In the genomic region with DNA sequence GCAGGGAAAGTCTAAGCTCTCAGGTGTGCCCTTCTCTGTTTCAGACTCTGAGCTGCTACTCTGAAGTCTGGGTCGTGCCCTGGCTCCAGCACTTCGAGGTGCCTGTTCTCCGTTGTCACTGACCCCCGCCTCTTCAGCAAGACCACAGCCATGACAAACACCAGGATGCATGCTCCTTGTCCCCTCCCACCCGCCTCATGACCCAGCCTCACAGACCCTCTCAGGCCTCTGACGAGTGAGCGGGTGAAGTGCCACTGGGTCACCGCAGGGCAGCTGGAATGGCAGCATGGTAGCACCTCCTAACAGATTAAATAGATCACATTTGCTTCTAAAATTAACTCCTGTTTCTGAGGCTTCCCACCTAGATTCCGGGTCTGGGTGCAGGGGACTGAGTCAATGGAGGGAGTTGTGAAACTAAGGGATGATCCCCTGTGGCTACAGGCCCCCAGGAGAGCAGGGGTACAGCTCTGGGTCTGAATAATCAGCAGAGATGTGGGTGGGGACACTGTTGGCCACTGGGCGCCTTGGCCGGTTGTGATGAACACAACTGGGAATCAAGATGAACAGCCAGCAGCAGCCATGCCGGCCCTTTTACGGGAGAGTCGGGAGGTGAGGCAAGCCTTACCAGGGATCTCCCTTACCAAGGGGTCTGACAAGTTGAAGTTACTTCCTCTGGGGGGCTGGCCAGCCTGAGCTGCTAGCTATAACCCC, we compare ENCODE assay signal across 22 cellular contexts. TPM values are rescaled to one million over a fixed set of nuclear protein-coding genes. Genes with fewer than 3 reads are reported as not detected.
DNase-seq lines count a peak whose midpoint lies in the region; ATAC-seq lines count a peak whose summit lies in the region.
"Had no signal": no experiment of that assay in that cellular context is flagged by ENCODE, and none has a peak within 500 bp of the region (broad histone marks: within the 10 kb centered on the region; RNA-seq: fewer than 3 reads in every experiment).

No MANE protein-coding gene starts in this region.

- no peaks in the 10 kb centered on the region for H3K27me3 Mint-ChIP-seq in activated T-cell treated with anti-CD3 and anti-CD28 coated beads, Interleukin-2, amount 50 U/mL, for 72 hours (ENCODE audit: low read depth)
- no peaks in the 10 kb centered on the region for H3K27me3 Mint-ChIP-seq in T-helper 17 cell
- H3K27me3 Mint-ChIP-seq: activated naive CD8-positive, alpha-beta T cell; progenitor cell of endocrine pancreas had no signal

- peaks cover 2 to 26% of the 10 kb centered on the region in 2 donors for H3K36me3 Mint-ChIP-seq in activated T-cell treated with anti-CD3 and anti-CD28 coated beads, Interleukin-2, amount 50 U/mL, for 72 hours (ENCODE audit: insufficient read depth in 2 of 2)
- H3K36me3 Mint-ChIP-seq in T-helper 17 cell (ENCODE audit: low read depth): peaks cover 3% of the 10 kb centered on the region
- peaks cover 100% of the 10 kb centered on the region for H3K36me3 Mint-ChIP-seq in stimulated activated effector memory CD8-positive, alpha-beta T cell treated with anti-CD3 and anti-CD28 coated beads, Interleukin-12 subunit alpha, Interleukin-12 subunit beta, amount 100 ng/mL, for 72 hours

- no peaks in the 10 kb centered on the region for H3K9me3 ChIP-seq in T-helper 17 cell (ENCODE audit: control insufficient read depth, low read length, poor library complexity, severe bottlenecking)
- H3K9me3 ChIP-seq: SJSA1 had no signal

- no peak for DNase-seq in activated T-cell treated with anti-CD3 and anti-CD28 coated beads, Interleukin-2, amount 50 U/mL, for 72 hours
- no peak for DNase-seq in activated T-cell treated with anti-CD3 and anti-CD28 coated beads, Interleukin-2, amount 50 U/mL, for 1 hour
- DNase-seq in T-helper 17 cell: no peak
- DNase-seq in left lobe of liver (ENCODE audit: low spot score): peak; percentile 41
- no peak for DNase-seq in stimulated activated effector memory CD8-positive, alpha-beta T cell treated with anti-CD3 and anti-CD28 coated beads, Interleukin-12 subunit alpha, Interleukin-12 subunit beta, amount 100 ng/mL, for 72 hours (ENCODE audit: low spot score in 2 of 2)
- DNase-seq in KG1 (lab: John Stamatoyannopoulos, UW): no peak
- DNase-seq in cerebellar cortex (ENCODE audit: low spot score): no peak
- no peak for DNase-seq in NCI-H524 treated with DMSO at 0.1 percent for 48 hours (lab: John Stamatoyannopoulos, UW)
- DNase-seq: ACHN; DMS79 treated with DMSO at 0.1 percent for 48 hours; HCEC 1CT; islet precursor cell; mammary epithelial cell; NCI-H1694; NCI-H774; small intestine; stimulated activated CD4-positive, alpha-beta T cell treated with anti-CD3 and anti-CD28 coated beads, Interleukin-4, amount 100 ng/mL, for 24 hours had no signal

- peaks cover 23% of the 10 kb centered on the region for H3K4me1 Mint-ChIP-seq in activated T-cell treated with anti-CD3 and anti-CD28 coated beads, Interleukin-2, amount 50 U/mL, for 72 hours (ENCODE audit: low read depth)
- peaks cover 13% of the 10 kb centered on the region for H3K4me1 Mint-ChIP-seq in T-helper 17 cell
- H3K4me1 Mint-ChIP-seq in stimulated activated effector memory CD8-positive, alpha-beta T cell treated with anti-CD3 and anti-CD28 coated beads, Interleukin-12 subunit alpha, Interleukin-12 subunit beta, amount 100 ng/mL, for 72 hours: peaks cover 92% of the 10 kb centered on the region

- no peaks in the 10 kb centered on the region for H3K9me3 Mint-ChIP-seq in activated T-cell treated with anti-CD3 and anti-CD28 coated beads, Interleukin-2, amount 50 U/mL, for 72 hours
- H3K9me3 Mint-ChIP-seq in stimulated activated effector memory CD8-positive, alpha-beta T cell treated with anti-CD3 and anti-CD28 coated beads, Interleukin-12 subunit alpha, Interleukin-12 subunit beta, amount 100 ng/mL, for 72 hours: no peaks in the 10 kb centered on the region
- H3K9me3 Mint-ChIP-seq: nephron had no signal

- H3K4me3 Mint-ChIP-seq in activated T-cell treated with anti-CD3 and anti-CD28 coated beads, Interleukin-2, amount 50 U/mL, for 72 hours: no peak overlapping the region
- no peak overlapping the region for H3K4me3 Mint-ChIP-seq in T-helper 17 cell
- peak overlapping the region; percentile 42 for H3K4me3 Mint-ChIP-seq in stimulated activated effector memory CD8-positive, alpha-beta T cell treated with anti-CD3 and anti-CD28 coated beads, Interleukin-12 subunit alpha, Interleukin-12 subunit beta, amount 100 ng/mL, for 72 hours
- H3K4me3 Mint-ChIP-seq: activated naive CD8-positive, alpha-beta T cell; nephron had no signal

- no peak for ATAC-seq in activated T-cell treated with anti-CD3 and anti-CD28 coated beads, Interleukin-2, amount 50 U/mL, for 72 hours (replicated peaks in 1 of 2)
- ATAC-seq in T-helper 17 cell (no peak), left lobe of liver (no peak)
- ATAC-seq in stimulated activated effector memory CD8-positive, alpha-beta T cell treated with anti-CD3 and anti-CD28 coated beads, Interleukin-12 subunit alpha, Interleukin-12 subunit beta, amount 100 ng/mL, for 72 hours: peak; percentile 50

- H3K27ac Mint-ChIP-seq in activated T-cell treated with anti-CD3 and anti-CD28 coated beads, Interleukin-2, amount 50 U/mL, for 72 hours: peak overlapping the region; percentile 4
- H3K27ac Mint-ChIP-seq in T-helper 17 cell: peak overlapping the region; percentile 88
- H3K27ac Mint-ChIP-seq in stimulated activated effector memory CD8-positive, alpha-beta T cell treated with anti-CD3 and anti-CD28 coated beads, Interleukin-12 subunit alpha, Interleukin-12 subunit beta, amount 100 ng/mL, for 72 hours: peak overlapping the region; percentile 85
- H3K27ac Mint-ChIP-seq: nephron, progenitor cell of endocrine pancreas had no signal

RNA-seq across cellular contexts. Expression of gene CST7, which starts 10.7 kb away (rescaled TPM):
- 100 to 1,000 TPM; 136 to 174 TPM for total RNA-seq in activated T-cell treated with anti-CD3 and anti-CD28 coated beads, Interleukin-2, amount 50 U/mL, for 72 hours
- total RNA-seq in T-helper 17 cell (10 to 100 TPM; 10.7 to 22.8 TPM), left lobe of liver (0.38 TPM)
- total RNA-seq: endothelial cell of umbilical vein, mammary epithelial cell, progenitor cell of endocrine pancreas, SJSA1 had no signal

RNA-seq across cellular contexts. Expression of gene APMAP, which starts 32.8 kb away (rescaled TPM):
- total RNA-seq in activated T-cell treated with anti-CD3 and anti-CD28 coated beads, Interleukin-2, amount 50 U/mL, for 72 hours: 10 to 100 TPM; 65.2 to 70.2 TPM
- 10 to 100 TPM; 24.6 to 26.2 TPM for total RNA-seq in T-helper 17 cell
- 180 TPM for total RNA-seq in left lobe of liver

Comparison
In these comparisons a context has a peak if more than half of its experiments do, and no peak if none do; other contexts are left out.
1. H3K27ac Mint-ChIP-seq: peak in every context shown above with its lines; median percentile 88 in T-helper 17 cell; 85 in stimulated activated effector memory CD8-positive, alpha-beta T cell treated with anti-CD3 and anti-CD28 coated beads, Interleukin-12 subunit alpha, Interleukin-12 subunit beta, amount 100 ng/mL, for 72 hours; 4 in activated T-cell treated with anti-CD3 and anti-CD28 coated beads, Interleukin-2, amount 50 U/mL, for 72 hours.